Comparison of ENCODE assay signal across 11 cellular contexts in genomic region chr22:30251661-30252226, GRCh38. TPM values are rescaled to one million over a fixed set of nuclear protein-coding genes. Genes with fewer than 3 reads are reported as not detected.
A peak's percentile ranks its signal among the peaks of the same experiment; 100 is the strongest.
DNase-seq lines count a peak whose midpoint lies in the region; ATAC-seq, FAIRE-seq and TF ChIP-seq lines count a peak whose summit lies in the region.
"Had no signal": no experiment of that assay in that cellular context is flagged by ENCODE, and none has a peak within 500 bp of the region (broad histone marks: within the 10 kb centered on the region; RNA-seq: fewer than 3 reads in every experiment).

No MANE protein-coding gene starts in this region.

- H3K36me3 ChIP-seq in right atrium auricular region = no peaks in the 10 kb centered on the region
- H3K36me3 ChIP-seq: BLaER1 treated with 17β-estradiol and CSF1 and Interleukin-3, amounts not matched to agents 10 nM and 100 nM had no signal

- POLR2A ChIA-PET in RWPE1 (lab: Yijun Ruan, JAX; ENCODE audit: low non-redundant PET) = no interaction called here

- peaks cover 3% of the 10 kb centered on the region for H3K36me3 Mint-ChIP-seq in effector memory CD8-positive, alpha-beta T cell (ENCODE audit: insufficient read depth)

- H3K9me3 ChIP-seq in right atrium auricular region = no peaks in the 10 kb centered on the region
- H3K9me3 ChIP-seq: BLaER1 treated with 17β-estradiol and CSF1 and Interleukin-3, amounts not matched to agents 10 nM and 100 nM had no signal

- peak; percentile 66 for DNase-seq in left cardiac atrium
- no peak for DNase-seq in right atrium auricular region (ENCODE audit: low spot score)
- DNase-seq in RWPE1 (ENCODE audit: low spot score) = peak; percentile 27
- DNase-seq in fibroblast of pulmonary artery (ENCODE audit: low read depth) = peak; percentile 71
- DNase-seq in effector memory CD8-positive, alpha-beta T cell = no peak
- no peak for DNase-seq in D721Med (ENCODE audit: insufficient read length, low spot score)
- no peak for DNase-seq in SW480 (ENCODE audit: low spot score)
- DNase-seq in amygdala (lab: John Stamatoyannopoulos, UW) = no peak
- DNase-seq: posterior cingulate gyrus had no signal

- no peak overlapping the region for H3K27ac ChIP-seq in right atrium auricular region
- H3K27ac ChIP-seq in RWPE1 = no peak overlapping the region
- H3K27ac ChIP-seq: BLaER1 treated with 17β-estradiol and CSF1 and Interleukin-3, amounts not matched to agents 10 nM and 100 nM had no signal

- peaks cover 0 to 43% of the 10 kb centered on the region in 2 donors for H3K4me1 ChIP-seq in right atrium auricular region

- no peak overlapping the region for H3K4me3 Mint-ChIP-seq in effector memory CD8-positive, alpha-beta T cell

- FAIRE-seq in D721Med (lab: Jason Lieb, UNC) = no peak
- FAIRE-seq: H54 had no signal

- peaks cover 22 to 23% of the 10 kb centered on the region in 2 donors for H3K27me3 Mint-ChIP-seq in effector memory CD8-positive, alpha-beta T cell

- intact Hi-C loops in left cardiac atrium (cut with DNase I) = no loop called here

- no peak overlapping the region for H3K4me3 ChIP-seq in right atrium auricular region
- no peak overlapping the region for H3K4me3 ChIP-seq in fibroblast of pulmonary artery (replicated peaks; ENCODE audit: low read depth, low read length)
- H3K4me3 ChIP-seq: BLaER1 treated with 17β-estradiol and CSF1 and Interleukin-3, amounts not matched to agents 10 nM and 100 nM had no signal

- peaks cover 11 to 17% of the 10 kb centered on the region in 2 donors for H3K4me1 Mint-ChIP-seq in effector memory CD8-positive, alpha-beta T cell (ENCODE audit: low read depth in 2 of 2)

- TF ChIP-seq CTCF in right atrium auricular region (IDR thresholded peaks at IDR 0.05) (no peak), RWPE1 (conservative IDR thresholded peaks at IDR 0.05; ENCODE audit: low read depth) (no peak), fibroblast of pulmonary artery (IDR thresholded peaks at IDR 0.05; ENCODE audit: low read length, missing control alignments) (no peak), D721Med (IDR thresholded peaks at IDR 0.05; ENCODE audit: insufficient read depth, missing control alignments) (no peak)

- peaks cover 0 to 4% of the 10 kb centered on the region in 2 donors for H3K27me3 ChIP-seq in right atrium auricular region

- CTCF ChIA-PET in RWPE1 (lab: Yijun Ruan, JAX) = no interaction called here

- no peaks in the 10 kb centered on the region for H3K9me3 Mint-ChIP-seq in effector memory CD8-positive, alpha-beta T cell

- no peak for ATAC-seq in left cardiac atrium
- no peak for ATAC-seq in effector memory CD8-positive, alpha-beta T cell (replicated peaks)

- H3K27ac Mint-ChIP-seq in effector memory CD8-positive, alpha-beta T cell = no peak overlapping the region

RNA-seq across cellular contexts. Expression of gene LIF, which starts 5.2 kb away (rescaled TPM):
- 1 to 10 TPM in 1 of 2 donors, under 1 TPM in 1; 0.94 to 7.0 TPM for total RNA-seq in left cardiac atrium
- total RNA-seq in right atrium auricular region = 1 to 10 TPM in 1 of 2 donors, under 1 TPM in 1; 0.79 to 8.9 TPM

RNA-seq across cellular contexts. Expression of gene OSM, which starts 14.9 kb away (rescaled TPM):
- total RNA-seq in left cardiac atrium (1 to 10 TPM in 1 of 2 donors, under 1 TPM in 1; 0.56 to 1.4 TPM), right atrium auricular region (1 to 10 TPM in 1 of 2 donors, under 1 TPM in 1; 0.63 to 1.6 TPM)

RNA-seq across cellular contexts. Expression of gene CASTOR1, which starts 37.6 kb away (rescaled TPM):
- total RNA-seq in left cardiac atrium (1 to 10 TPM; 7.4 to 9.4 TPM), right atrium auricular region (10 to 100 TPM in 1 of 2 donors, 1 to 10 TPM in 1; 8.1 to 12.5 TPM)

Comparison
In these comparisons a context has a peak if more than half of its experiments do, and no peak if none do; other contexts are left out.
1. DNase-seq: peak in left cardiac atrium (single experiment), RWPE1 (single experiment) and fibroblast of pulmonary artery (single experiment); none in right atrium auricular region (single experiment), effector memory CD8-positive, alpha-beta T cell (0 of 3), D721Med (single experiment), SW480 (single experiment) and amygdala (0 of 56).